13 cellular contexts compared by ENCODE assay signal in genomic region chr5:6759401-6759800, GRCh38. TPM values are rescaled to one million over a fixed set of nuclear protein-coding genes. Genes with fewer than 3 reads are reported as not detected.
DNase-seq lines count a peak whose midpoint lies in the region; ATAC-seq, FAIRE-seq and TF ChIP-seq lines count a peak whose summit lies in the region.
"Had no signal": no experiment of that assay in that cellular context is flagged by ENCODE, and none has a peak within 500 bp of the region (broad histone marks: within the 10 kb centered on the region; RNA-seq: fewer than 3 reads in every experiment).

No MANE protein-coding gene starts in this region.

- DNase-seq in cardiac muscle cell (ENCODE audit: low read depth in 1 of 2, low spot score in 1 of 2) = peak; percentile 8 to 28
- DNase-seq in right atrium auricular region (ENCODE audit: low spot score) = no peak
- peak; percentile 61 for DNase-seq in RWPE2 (ENCODE audit: low spot score)
- peak; percentile 85 for DNase-seq in islet precursor cell
- peak; percentile 73 for DNase-seq in urothelium cell line (ENCODE audit: low spot score)
- DNase-seq in stimulated activated naive CD4-positive, alpha-beta T cell treated with Interleukin-2 at 50 U/mL for 16 hours (lab: John Stamatoyannopoulos, UW) = no peak
- no peak for DNase-seq in NCI-H446 treated with DMSO at 0.1 percent for 48 hours (lab: John Stamatoyannopoulos, UW)
- DNase-seq in activated CD4-positive, alpha-beta T cell treated with anti-CD3 and anti-CD28 coated beads, Interleukin-2, amount 50 U/mL, for 1 hour = no peak
- DNase-seq: activated T-cell treated with anti-CD3 and anti-CD28 coated beads, Interleukin-2, amount 50 U/mL, for 24 hours; AML-193; esophagus squamous epithelium; immature natural killer cell; NCI-H1105 treated with DMSO at 0.1 percent for 48 hours had no signal

- FAIRE-seq in urothelium cell line (lab: Jason Lieb, UNC) = no peak

- no peaks in the 10 kb centered on the region for H3K9me3 ChIP-seq in cardiac muscle cell (ENCODE audit: low read depth)
- H3K9me3 ChIP-seq in right atrium auricular region = no peaks in the 10 kb centered on the region
- no peaks in the 10 kb centered on the region for H3K9me3 ChIP-seq in RWPE2 (ENCODE audit: severe bottlenecking)
- H3K9me3 ChIP-seq: esophagus squamous epithelium had no signal

- H3K4me3 ChIP-seq in cardiac muscle cell = no peak overlapping the region
- H3K4me3 ChIP-seq in right atrium auricular region = no peak overlapping the region
- no peak overlapping the region for H3K4me3 ChIP-seq in RWPE2 (ENCODE audit: severe bottlenecking)
- H3K4me3 ChIP-seq: esophagus squamous epithelium had no signal

- H3K27me3 ChIP-seq in cardiac muscle cell (no peaks in the 10 kb centered on the region), right atrium auricular region (no peaks in the 10 kb centered on the region), RWPE2 (ENCODE audit: insufficient read depth, poor library complexity, severe bottlenecking) (no peaks in the 10 kb centered on the region)
- H3K27me3 ChIP-seq: esophagus squamous epithelium had no signal

- no peak overlapping the region for H3K27ac ChIP-seq in cardiac muscle cell
- H3K27ac ChIP-seq in right atrium auricular region = no peak overlapping the region
- H3K27ac ChIP-seq in RWPE2 (ENCODE audit: poor library complexity, severe bottlenecking) = no peak overlapping the region
- H3K27ac ChIP-seq: esophagus squamous epithelium had no signal

- H3K36me3 ChIP-seq in cardiac muscle cell = peaks cover 17% of the 10 kb centered on the region
- peaks cover 34% of the 10 kb centered on the region for H3K36me3 ChIP-seq in right atrium auricular region
- H3K36me3 ChIP-seq in RWPE2 (ENCODE audit: low read depth) = peaks cover 31% of the 10 kb centered on the region

- H3K4me1 ChIP-seq in cardiac muscle cell (ENCODE audit: low read depth) (no peaks in the 10 kb centered on the region), right atrium auricular region (no peaks in the 10 kb centered on the region), RWPE2 (ENCODE audit: insufficient read depth, poor library complexity, severe bottlenecking) (no peaks in the 10 kb centered on the region)
- H3K4me1 ChIP-seq: esophagus squamous epithelium had no signal

- peak; percentile 13; the same call in 2 of the 3 replicates for ATAC-seq in RWPE2 (ENCODE audit: low read depth)

- TF ChIP-seq CTCF in cardiac muscle cell (IDR thresholded peaks at IDR 0.05; ENCODE audit: low read depth, low read length) (no peak), right atrium auricular region (IDR thresholded peaks at IDR 0.05) (no peak), RWPE2 (IDR thresholded peaks at IDR 0.05; ENCODE audit: poor library complexity, severe bottlenecking) (peak; percentile 27)

RNA-seq across cellular contexts. Expression of gene TENT4A, which starts 46.2 kb away (rescaled TPM):
- total RNA-seq in cardiac muscle cell = 10.1 and 27.0 TPM in 2 replicates
- 6.7 and 10.9 TPM in 2 replicates for polyA plus RNA-seq in cardiac muscle cell
- total RNA-seq in right atrium auricular region = 10 to 100 TPM in 1 of 2 donors, 1 to 10 TPM in 1; 7.3 to 14.9 TPM

Comparison
In these comparisons a context has a peak if more than half of its experiments do, and no peak if none do; other contexts are left out.
1. DNase-seq: peak in cardiac muscle cell (2 of 2), RWPE2 (single experiment), islet precursor cell (single experiment) and urothelium cell line (single experiment); none in right atrium auricular region (single experiment), stimulated activated naive CD4-positive, alpha-beta T cell treated with Interleukin-2 at 50 U/mL for 16 hours (single experiment), NCI-H446 treated with DMSO at 0.1 percent for 48 hours (single experiment) and activated CD4-positive, alpha-beta T cell treated with anti-CD3 and anti-CD28 coated beads, Interleukin-2, amount 50 U/mL, for 1 hour (single experiment).